In genomic region chr5:85938201-85938600, GRCh38 we compare ENCODE assay signal across 23 cellular contexts.
"Had no signal": no experiment of that assay in that cellular context is flagged by ENCODE, and none has a peak within 500 bp of the region (broad histone marks: within the 10 kb centered on the region; RNA-seq: fewer than 3 reads in every experiment).

No MANE protein-coding gene starts in this region.

- H3K9me3 ChIP-seq: colonic mucosa, esophagus muscularis mucosa, esophagus squamous epithelium, gastrocnemius medialis, gastroesophageal sphincter had no signal

- H3K4me3 ChIP-seq: colonic mucosa, coronary artery, dorsolateral prefrontal cortex, esophagus muscularis mucosa, esophagus squamous epithelium, gastrocnemius medialis, gastroesophageal sphincter, heart left ventricle, heart right ventricle had no signal

- H3K27ac ChIP-seq: colonic mucosa, coronary artery, dorsolateral prefrontal cortex, epithelial cell of prostate, esophagus muscularis mucosa, esophagus squamous epithelium, foreskin keratinocyte, gastrocnemius medialis, gastroesophageal sphincter, heart left ventricle, heart right ventricle had no signal

- H3K4me1 ChIP-seq: colonic mucosa, esophagus muscularis mucosa, esophagus squamous epithelium, foreskin keratinocyte, gastrocnemius medialis, gastroesophageal sphincter, heart left ventricle, heart right ventricle had no signal

- H3K27me3 ChIP-seq: colonic mucosa, dorsolateral prefrontal cortex, esophagus muscularis mucosa, esophagus squamous epithelium, foreskin keratinocyte, gastrocnemius medialis, gastroesophageal sphincter, heart left ventricle, heart right ventricle had no signal

- DNase-seq: colonic mucosa; cortex of kidney; dermis blood vessel endothelial cell; dorsolateral prefrontal cortex; effector CD4-positive, alpha-beta T cell; effector CD8-positive, alpha-beta T cell; effector memory CD4-positive, alpha-beta T cell; effector memory CD8-positive, alpha-beta T cell; endodermal cell; erythroblast; esophagus squamous epithelium; foreskin fibroblast; foreskin keratinocyte; foreskin melanocyte; gastrocnemius medialis; glutamatergic neuron; head of caudate nucleus; heart left ventricle; heart right ventricle had no signal

- H3K36me3 ChIP-seq: colonic mucosa, esophagus muscularis mucosa, esophagus squamous epithelium, gastrocnemius medialis, gastroesophageal sphincter, heart left ventricle, heart right ventricle had no signal
